ENCODE assay signal across 22 cellular contexts in genomic region chr17:59616253-59616920, GRCh38. TPM values are rescaled to one million over a fixed set of nuclear protein-coding genes. Genes with fewer than 3 reads are reported as not detected.
A peak's percentile ranks its signal among the peaks of the same experiment; 100 is the strongest.
DNase-seq lines count a peak whose midpoint lies in the region; ATAC-seq and TF ChIP-seq lines count a peak whose summit lies in the region.
"Had no signal": no experiment of that assay in that cellular context is flagged by ENCODE, and none has a peak within 500 bp of the region (broad histone marks: within the 10 kb centered on the region; RNA-seq: fewer than 3 reads in every experiment).

No MANE protein-coding gene starts in this region.

- H3K4me2 ChIP-seq in PC-9: peak overlapping the region; percentile 30; the same call in 1 of the 2 replicates

- H3K27me3 ChIP-seq in PC-9 (ENCODE audit: insufficient read depth, low read depth) (no peaks in the 10 kb centered on the region), sigmoid colon (no peaks in the 10 kb centered on the region)
- H3K27me3 ChIP-seq: ascending aorta, foreskin keratinocyte, transverse colon had no signal

- H2AFZ ChIP-seq in PC-9: no peak overlapping the region

- no peaks in the 10 kb centered on the region for H3K9me3 Mint-ChIP-seq in activated T-cell treated with anti-CD3 and anti-CD28 coated beads, Interleukin-2, amount 50 U/mL, for 72 hours
- H3K9me3 Mint-ChIP-seq: activated T-helper 2 cell treated with anti-CD3 and anti-CD28 coated beads, Interferon-gamma antibody, Interleukin-2, Interleukin-4, amounts not matched to agents 10 μg/mL and 5 μg/mL and 100 μg/mL, durations not matched to agents 14 hours and 24 hours and 36 hours; central memory CD8-positive, alpha-beta T cell had no signal

- peaks cover 7 to 10% of the 10 kb centered on the region in 2 donors for H3K36me3 Mint-ChIP-seq in activated T-cell treated with anti-CD3 and anti-CD28 coated beads, Interleukin-2, amount 50 U/mL, for 72 hours (ENCODE audit: insufficient read depth in 2 of 2)
- H3K36me3 Mint-ChIP-seq: activated naive CD8-positive, alpha-beta T cell had no signal

- H3K4me1 Mint-ChIP-seq in activated T-cell treated with anti-CD3 and anti-CD28 coated beads, Interleukin-2, amount 50 U/mL, for 72 hours (ENCODE audit: low read depth): peaks cover 28% of the 10 kb centered on the region

- H3K4me3 ChIP-seq in PC-9 (no peak overlapping the region), sigmoid colon (no peak overlapping the region)
- H3K4me3 ChIP-seq: ascending aorta, mucosa of descending colon, prostate gland, transverse colon had no signal

- H3K4me1 ChIP-seq in PC-9 (replicated peaks; ENCODE audit: insufficient read depth): peaks cover 25% of the 10 kb centered on the region
- peaks cover 0 to 19% (median 15%) of the 10 kb centered on the region in 4 donors for H3K4me1 ChIP-seq in sigmoid colon
- H3K4me1 ChIP-seq: prostate gland had no signal

- H4K20me1 ChIP-seq in PC-9 (ENCODE audit: insufficient read depth): peaks cover 8% of the 10 kb centered on the region

- ATAC-seq in activated T-cell treated with anti-CD3 and anti-CD28 coated beads, Interleukin-2, amount 50 U/mL, for 72 hours (replicated peaks in 1 of 2): no peak
- ATAC-seq in GM19467 (IDR thresholded peaks at IDR 0.05; ENCODE audit: unreplicated experiment): no peak
- ATAC-seq in esophagus mucosa: no peak
- ATAC-seq: foreskin keratinocyte, mucosa of descending colon had no signal

- POLR2A ChIA-PET in PC-9 (lab: Charles Lee; ENCODE audit: unreplicated experiment): no interaction called here

- H3K9me3 ChIP-seq in PC-9 (ENCODE audit: insufficient read depth, low read depth) (no peaks in the 10 kb centered on the region), sigmoid colon (no peaks in the 10 kb centered on the region)
- H3K9me3 ChIP-seq: ascending aorta, mucosa of descending colon, prostate gland, SK-N-SH, transverse colon had no signal

- H3K27me3 Mint-ChIP-seq in activated T-cell treated with anti-CD3 and anti-CD28 coated beads, Interleukin-2, amount 50 U/mL, for 72 hours (ENCODE audit: low read depth): no peaks in the 10 kb centered on the region
- H3K27me3 Mint-ChIP-seq: activated naive CD8-positive, alpha-beta T cell; central memory CD8-positive, alpha-beta T cell had no signal

- DNase-seq in activated T-cell treated with anti-CD3 and anti-CD28 coated beads, Interleukin-2, amount 50 U/mL, for 72 hours: no peak
- no peak for DNase-seq in activated T-cell treated with anti-CD3 and anti-CD28 coated beads, Interleukin-2, amount 50 U/mL, for 48 hours
- DNase-seq in PC-9 (no peak), fibroblast of peridontal ligament (ENCODE audit: extremely low read depth) (peak; percentile 31), sigmoid colon (no peak), NCI-H345 treated with DMSO at 0.1 percent for 48 hours (lab: John Stamatoyannopoulos, UW; ENCODE audit: unreplicated experiment) (no peak)
- DNase-seq: activated CD4-positive, alpha-beta T cell treated with anti-CD3 and anti-CD28 coated beads, Interleukin-2, amount 50 U/mL, for 1 hour; DND-41; mucosa of descending colon; NCI-H1048; NCI-H1930; SK-N-SH; transverse colon had no signal

- TF ChIP-seq POLR2A in sigmoid colon (IDR thresholded peaks at IDR 0.05): no peak

- BruUV-seq in PC-9 (replicated peaks; lab: Mats Ljungman, UMichigan): no TSS peak

- H3K4me3 Mint-ChIP-seq in activated T-cell treated with anti-CD3 and anti-CD28 coated beads, Interleukin-2, amount 50 U/mL, for 72 hours: peak overlapping the region in 1 of 2 donors; percentile 33
- H3K4me3 Mint-ChIP-seq: central memory CD8-positive, alpha-beta T cell had no signal

- 0 out of 2 replicates have a peak, but pooled peaks cover 3% of the 10 kb centered on the region for H3K36me3 ChIP-seq in PC-9 (ENCODE audit: low read depth)
- H3K36me3 ChIP-seq in sigmoid colon: peaks cover 0 to 9% (median 0%) of the 10 kb centered on the region in 4 donors
- H3K36me3 ChIP-seq: ascending aorta, prostate gland, transverse colon had no signal

- peaks cover 12% of the 10 kb centered on the region; the same call in 1 of the 2 replicates for H3F3A ChIP-seq in PC-9 (ENCODE audit: insufficient read depth, low read depth)

- H3K79me2 ChIP-seq in PC-9 (ENCODE audit: low read depth): peaks cover 32% of the 10 kb centered on the region

- intact Hi-C loops in PC-9 (cut with micrococcal nuclease; ENCODE audit: unreplicated experiment) (no loop called here), sigmoid colon (cut with DNase I) (loop anchor here (5.0 kb wide), 2 partner anchors 49 to 284 kb away; partner anchors contain the start of genes DHX40 and YPEL2)

- H3K27ac ChIP-seq in PC-9 (no peak overlapping the region), sigmoid colon (no peak overlapping the region)
- H3K27ac ChIP-seq: foreskin keratinocyte, RWPE1 had no signal

- WGBS in sigmoid colon, 2 donors: 94 to 96% methylated on average over 7 of the region's 7 CpGs

- CTCF ChIA-PET in PC-9 (lab: Charles Lee): no interaction called here

- H3K9me2 ChIP-seq in PC-9 (ENCODE audit: insufficient read depth): no peaks in the 10 kb centered on the region
- H3K9me2 ChIP-seq: SK-N-SH had no signal

- peak overlapping the region; percentile 85 for H3K27ac Mint-ChIP-seq in activated T-cell treated with anti-CD3 and anti-CD28 coated beads, Interleukin-2, amount 50 U/mL, for 72 hours
- H3K27ac Mint-ChIP-seq: activated naive CD8-positive, alpha-beta T cell; activated T-helper 2 cell treated with anti-CD3 and anti-CD28 coated beads, Interferon-gamma antibody, Interleukin-2, Interleukin-4, amounts not matched to agents 10 μg/mL and 5 μg/mL and 100 μg/mL, durations not matched to agents 14 hours and 24 hours and 36 hours had no signal

- no peak for TF ChIP-seq EP300 in sigmoid colon (IDR thresholded peaks at IDR 0.05)

- TF ChIP-seq CTCF in PC-9 (conservative IDR thresholded peaks at IDR 0.05) (no peak), sigmoid colon (IDR thresholded peaks at IDR 0.05) (no peak)

RNA-seq across cellular contexts. Expression of gene CLTC, which starts 3.3 kb away (rescaled TPM):
- 100 to 1,000 TPM; 144 to 149 TPM for total RNA-seq in activated T-cell treated with anti-CD3 and anti-CD28 coated beads, Interleukin-2, amount 50 U/mL, for 72 hours
- total RNA-seq in PC-9 (2021): 164 and 206 TPM in 2 replicates
- total RNA-seq in sigmoid colon: 100 to 1,000 TPM; 206 to 236 (median 214) TPM
- 100 to 1,000 TPM in 1 of 3 donors, 10 to 100 TPM in 2; 87.1 to 109 (median 90.2) TPM for polyA plus RNA-seq in sigmoid colon
- total RNA-seq in esophagus mucosa: 142 TPM

RNA-seq across cellular contexts. Expression of gene DHX40, which starts 51.0 kb away (rescaled TPM):
- total RNA-seq in activated T-cell treated with anti-CD3 and anti-CD28 coated beads, Interleukin-2, amount 50 U/mL, for 72 hours: 10 to 100 TPM; 35.9 to 37.5 TPM
- 32.8 and 38.9 TPM in 2 replicates for total RNA-seq in PC-9 (2021)
- 10 to 100 TPM; 36.8 to 53.2 (median 41.3) TPM for total RNA-seq in sigmoid colon
- 10 to 100 TPM; 13.8 to 16.2 (median 14.6) TPM for polyA plus RNA-seq in sigmoid colon
- 12.7 TPM for total RNA-seq in esophagus mucosa
